In genomic region chr18:48846423-48846932, GRCh38 we compare ENCODE assay signal across 2 cellular contexts.
TF ChIP-seq lines count a peak whose summit lies in the region.

No MANE protein-coding gene starts in this region.

TF ChIP-seq in HepG2, 621 proteins besides CTCF, POLR2A, EP300 and RAD21 (continued from another document):
- TF ChIP-seq, protein P1, sequence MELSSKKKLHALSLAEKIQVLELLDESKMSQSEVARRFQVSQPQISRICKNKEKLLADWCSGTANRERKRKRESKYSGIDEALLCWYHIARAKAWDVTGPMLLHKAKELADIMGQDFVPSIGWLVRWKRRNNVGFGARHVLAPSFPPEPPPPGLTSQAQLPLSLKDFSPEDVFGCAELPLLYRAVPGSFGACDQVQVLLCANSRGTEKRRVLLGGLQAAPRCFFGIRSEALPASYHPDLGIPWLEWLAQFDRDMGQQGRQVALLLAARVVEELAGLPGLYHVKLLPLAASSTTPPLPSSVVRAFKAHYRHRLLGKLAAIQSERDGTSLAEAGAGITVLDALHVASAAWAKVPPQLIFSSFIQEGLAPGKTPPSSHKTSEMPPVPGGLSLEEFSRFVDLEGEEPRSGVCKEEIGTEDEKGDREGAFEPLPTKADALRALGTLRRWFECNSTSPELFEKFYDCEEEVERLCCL (CRISPR knock-in tag; IDR thresholded peaks at IDR 0.05; ENCODE audit: borderline replicate concordance) = no peak
- 0 out of 2 replicates have a peak, but pooled peaks have one; percentile 34 for TF ChIP-seq SP1 (IDR thresholded peaks at IDR 0.05)
- no peak for TF ChIP-seq SP1 (CRISPR knock-in tag; IDR thresholded peaks at IDR 0.05)
- TF ChIP-seq PREB (CRISPR knock-in tag; IDR thresholded peaks at IDR 0.05) = no peak
- TF ChIP-seq ARNT (IDR thresholded peaks at IDR 0.05) = 0 out of 2 replicates have a peak, but pooled peaks have one; percentile 47
- no peak for TF ChIP-seq SNAPC4 (CRISPR knock-in tag; IDR thresholded peaks at IDR 0.05)

TF ChIP-seq in K562, 482 proteins besides CTCF, POLR2A, EP300 and RAD21 (continued from another document):
- 0 out of 2 replicates have a peak, but pooled peaks have one; percentile 20 for TF ChIP-seq ZBTB26 (CRISPR knock-in tag; IDR thresholded peaks at IDR 0.05)
- TF ChIP-seq SMAD2 (IDR thresholded peaks at IDR 0.05; ENCODE audit: low read depth, low read length) = no peak
- TF ChIP-seq BRCA1 (IDR thresholded peaks at IDR 0.05) = no peak
- TF ChIP-seq BRCA1 (CRISPR knock-in tag; IDR thresholded peaks at IDR 0.05) = no peak
- no peak for TF ChIP-seq SMARCC2 (IDR thresholded peaks at IDR 0.05; ENCODE audit: low read depth)
- TF ChIP-seq, protein P2, sequence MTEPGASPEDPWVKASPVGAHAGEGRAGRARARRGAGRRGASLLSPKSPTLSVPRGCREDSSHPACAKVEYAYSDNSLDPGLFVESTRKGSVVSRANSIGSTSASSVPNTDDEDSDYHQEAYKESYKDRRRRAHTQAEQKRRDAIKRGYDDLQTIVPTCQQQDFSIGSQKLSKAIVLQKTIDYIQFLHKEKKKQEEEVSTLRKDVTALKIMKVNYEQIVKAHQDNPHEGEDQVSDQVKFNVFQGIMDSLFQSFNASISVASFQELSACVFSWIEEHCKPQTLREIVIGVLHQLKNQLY (CRISPR knock-in tag; conservative IDR thresholded peaks at IDR 0.05) = no peak
